Comparison of ENCODE assay signal across 18 cellular contexts in the genomic region with DNA sequence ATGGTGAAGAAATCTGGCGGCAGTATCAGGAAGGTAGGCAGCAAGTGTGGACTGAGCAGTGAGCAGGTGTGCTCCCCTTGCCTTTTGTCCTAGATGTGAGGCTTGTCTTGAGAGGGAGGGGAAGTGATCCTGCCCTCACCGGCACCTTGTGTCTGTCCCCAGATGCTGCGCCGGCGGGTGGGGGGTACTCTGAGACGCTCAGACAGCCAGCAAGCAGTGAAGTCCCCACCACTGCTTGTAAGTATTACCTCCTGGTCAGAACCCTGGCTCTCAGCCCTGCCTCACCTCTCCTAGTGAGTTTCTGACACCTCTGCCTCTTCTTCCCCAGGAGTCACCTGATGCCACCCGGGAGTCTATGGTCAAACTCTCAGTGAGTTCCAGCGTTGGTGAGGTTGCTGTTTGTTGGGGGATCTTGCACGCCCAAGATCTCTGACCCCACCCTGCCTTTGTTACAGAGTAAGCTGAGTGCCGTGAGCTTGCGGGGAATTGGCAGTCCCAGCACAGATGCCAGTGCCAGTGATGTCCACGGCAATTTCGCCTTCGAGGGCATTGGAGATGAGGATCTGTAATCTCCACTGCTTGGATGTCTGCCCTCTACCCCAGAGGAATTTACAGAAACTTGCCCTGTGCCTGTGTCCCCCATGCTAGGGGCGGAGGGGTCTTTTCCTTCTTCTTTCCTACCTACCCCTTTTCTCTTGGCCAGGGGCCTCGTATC. TPM values are rescaled to one million over a fixed set of nuclear protein-coding genes. Genes with fewer than 3 reads are reported as not detected.
DNase-seq lines count a peak whose midpoint lies in the region; ATAC-seq and TF ChIP-seq lines count a peak whose summit lies in the region.
"Had no signal": no experiment of that assay in that cellular context is flagged by ENCODE, and none has a peak within 500 bp of the region (broad histone marks: within the 10 kb centered on the region; RNA-seq: fewer than 3 reads in every experiment).

No MANE protein-coding gene starts in this region.

- H3K9me3 ChIP-seq in Panc1 (ENCODE audit: control insufficient read depth, insufficient read depth, low read depth, low read length): no peaks in the 10 kb centered on the region
- H3K9me3 ChIP-seq: ascending aorta, ovary, sigmoid colon, upper lobe of left lung had no signal

- ATAC-seq in Panc1: no peak
- ATAC-seq: stimulated activated naive CD8-positive, alpha-beta T cell treated with anti-CD3 and anti-CD28 coated beads, Interleukin-15, amount 100 ng/mL, for 72 hours had no signal

- intact Hi-C loops in Panc1 (cut with micrococcal nuclease; ENCODE audit: unreplicated experiment): no loop called here

- H3K27ac ChIP-seq in C4-2B (peak overlapping the region; percentile 10; the same call in 1 of the 2 replicates), Panc1 (ENCODE audit: low read length) (peak overlapping the region; percentile 7; the same call in 1 of the 2 replicates)
- H3K27ac ChIP-seq: ascending aorta, ovary, sigmoid colon, upper lobe of left lung had no signal

- peaks cover 47% of the 10 kb centered on the region for H3K4me1 ChIP-seq in Panc1 (ENCODE audit: control insufficient read depth, insufficient read depth, low read length)

- peaks cover 8% of the 10 kb centered on the region for H3K36me3 ChIP-seq in Panc1 (ENCODE audit: control insufficient read depth, insufficient read depth, low read length)
- H3K36me3 ChIP-seq: ovary had no signal

- no peaks in the 10 kb centered on the region for H3K27me3 ChIP-seq in Panc1 (ENCODE audit: control insufficient read depth, insufficient read depth, low read length)
- H3K27me3 ChIP-seq: ascending aorta, ovary, sigmoid colon, upper lobe of left lung had no signal

- POLR2A ChIA-PET in Panc1 (lab: Charles Lee): no interaction called here

- TF ChIP-seq POLR2A in erythroblast (IDR thresholded peaks at IDR 0.05; ENCODE audit: low read length): peak; percentile 7

- H3K4me3 ChIP-seq in Panc1 (ENCODE audit: low read depth in 2 of 2, low read length in 2 of 2): no peak overlapping the region
- H3K4me3 ChIP-seq: ascending aorta, ovary, sigmoid colon, upper lobe of left lung had no signal

- in situ Hi-C loops in Panc1 (cut with HindIII; ENCODE audit: low pct_unique_long_range_greater_than_20kb, low sequenced_read_pairs): no loop called here

- TF ChIP-seq CTCF in C4-2B (conservative IDR thresholded peaks at IDR 0.05) (no peak), Panc1 (IDR thresholded peaks at IDR 0.05) (no peak)

- CTCF ChIA-PET in Panc1 (lab: Charles Lee): no interaction called here

- BruUV-seq in Panc1 (replicated peaks; lab: Mats Ljungman, UMichigan): TSS peak; percentile 7

- DNase-seq in Panc1 (ENCODE audit: low read depth, low spot score): no peak
- DNase-seq in erythroblast (lab: John Stamatoyannopoulos, UW): no peak
- no peak for DNase-seq in Kasumi-1 (lab: John Stamatoyannopoulos, UW)
- no peak for DNase-seq in NCI-H1105 (lab: John Stamatoyannopoulos, UW)
- DNase-seq in MV-4-11 (lab: John Stamatoyannopoulos, UW): no peak
- DNase-seq: activated CD4-positive, alpha-beta T cell treated with anti-CD3 and anti-CD28 coated beads for 4 hours; activated CD8-positive, alpha-beta memory T cell treated with anti-CD3 and anti-CD28 coated beads, Interleukin-2, amount 50 U/mL, for 48 hours; activated naive CD4-positive, alpha-beta T cell treated with anti-CD3 and anti-CD28 coated beads, Interleukin-2, amount 50 U/mL, for 16 hours; CD4-positive, CD25-positive, alpha-beta regulatory T cell; effector memory CD4-positive, alpha-beta T cell; NCI-H748 treated with DMSO at 0.1 percent for 48 hours; OCI-M1; ovary; sigmoid colon; stimulated activated naive CD8-positive, alpha-beta T cell treated with anti-CD3 and anti-CD28 coated beads, Interleukin-15, amount 100 ng/mL, for 72 hours had no signal

RNA-seq across cellular contexts. Expression of gene ZNF513, which starts 4.2 kb away (rescaled TPM):
- total RNA-seq in Panc1 (2021; ENCODE audit: unreplicated experiment): 25.3 TPM
- 35.5 TPM for polyA plus RNA-seq in Panc1 (2012; ENCODE audit: insufficient read length)

RNA-seq across cellular contexts. Expression of gene SNX17, which starts 5.9 kb away (rescaled TPM):
- total RNA-seq in Panc1 (2021; ENCODE audit: unreplicated experiment): 116 TPM
- polyA plus RNA-seq in Panc1 (2012; ENCODE audit: insufficient read length): 154 TPM

RNA-seq across cellular contexts. Expression of gene EIF2B4, which starts 6.2 kb away (rescaled TPM):
- 57.2 TPM for total RNA-seq in Panc1 (2021; ENCODE audit: unreplicated experiment)
- 63.7 TPM for polyA plus RNA-seq in Panc1 (2012; ENCODE audit: insufficient read length)

RNA-seq across cellular contexts. Expression of gene GTF3C2, which starts 19.7 kb away (rescaled TPM):
- total RNA-seq in Panc1 (2021; ENCODE audit: unreplicated experiment): 77.7 TPM
- polyA plus RNA-seq in Panc1 (2012; ENCODE audit: insufficient read length): 47.3 TPM

RNA-seq across cellular contexts. Expression of gene PPM1G, which starts 33.1 kb away (rescaled TPM):
- total RNA-seq in Panc1 (2021; ENCODE audit: unreplicated experiment): 115 TPM
- 115 TPM for polyA plus RNA-seq in Panc1 (2012; ENCODE audit: insufficient read length)
